ENCODE assay signal across 19 cellular contexts in genomic region chr3:189309400-189309975, GRCh38.
DNase-seq lines count a peak whose midpoint lies in the region; ATAC-seq, FAIRE-seq and TF ChIP-seq lines count a peak whose summit lies in the region.
"Had no signal": no experiment of that assay in that cellular context is flagged by ENCODE, and none has a peak within 500 bp of the region (broad histone marks: within the 10 kb centered on the region; RNA-seq: fewer than 3 reads in every experiment).

No MANE protein-coding gene starts in this region.

- peak; percentile 96 for FAIRE-seq in keratinocyte (lab: Jason Lieb, UNC)
- FAIRE-seq in D721Med (lab: Jason Lieb, UNC): no peak
- FAIRE-seq: TTC549, urothelium cell line had no signal

- H3K4me1 ChIP-seq in keratinocyte (ENCODE audit: control insufficient read depth, extremely low read depth, insufficient read depth, low read length): peaks cover 50% of the 10 kb centered on the region

- H3K9me1 ChIP-seq in keratinocyte (ENCODE audit: control insufficient read depth, extremely low read depth, insufficient read depth, low read length): no peaks in the 10 kb centered on the region

- ATAC-seq in stimulated activated naive CD8-positive, alpha-beta T cell treated with anti-CD3 and anti-CD28 coated beads, Interleukin-15, amount 100 ng/mL, for 72 hours: no peak
- ATAC-seq: activated naive CD4-positive, alpha-beta T cell treated with anti-CD3 and anti-CD28 coated beads, Interleukin-2, amount 50 U/mL, for 72 hours; natural killer cell treated with Interleukin-12 subunit alpha and Interleukin-12 subunit beta and Interleukin-15 and Interleukin-18, amount 100 ng/mL, for 72 hours had no signal

- H3K79me2 ChIP-seq in keratinocyte (ENCODE audit: control insufficient read depth, insufficient read depth, low read length): no peaks in the 10 kb centered on the region

- no peaks in the 10 kb centered on the region for H3K27me3 ChIP-seq in keratinocyte (ENCODE audit: control insufficient read depth, extremely low read depth, insufficient read depth, low read length)
- H3K27me3 ChIP-seq: sigmoid colon, SJCRH30 had no signal

- H3K4me2 ChIP-seq in keratinocyte (ENCODE audit: control insufficient read depth, extremely low read depth, insufficient read depth, low read depth, low read length): peak overlapping the region; percentile 83

- peak overlapping the region; percentile 76 for H3K27ac Mint-ChIP-seq in stimulated activated naive CD8-positive, alpha-beta T cell treated with anti-CD3 and anti-CD28 coated beads, Interleukin-15, Interleukin-2, amounts not matched to agents 100 ng/mL and 50 ng/mL, for 24 hours
- H3K27ac Mint-ChIP-seq in stimulated activated naive CD8-positive, alpha-beta T cell treated with anti-CD3 and anti-CD28 coated beads, Interleukin-15, amount 100 ng/mL, for 72 hours: no peak overlapping the region
- H3K27ac Mint-ChIP-seq in T-helper 2 cell treated with Interferon-gamma antibody and Interleukin-4, amounts not matched to agents 5 μg/mL and 100 μg/mL, for 36 hours: peak overlapping the region; percentile 93

- H2AFZ ChIP-seq in keratinocyte (ENCODE audit: control insufficient read depth, low read length): peak overlapping the region; percentile 94

- H3K36me3 ChIP-seq in keratinocyte (ENCODE audit: control insufficient read depth in 2 of 2, extremely low read depth in 1 of 2, insufficient read depth in 2 of 2, low read length in 2 of 2): no peaks in the 10 kb centered on the region
- H3K36me3 ChIP-seq: sigmoid colon, SJCRH30 had no signal

- no peak for TF ChIP-seq CTCF in keratinocyte (optimal IDR thresholded peaks at IDR 0.05 in 1 of 3, IDR thresholded peaks at IDR 0.05 in 1 of 3, conservative IDR thresholded peaks at IDR 0.05 in 1 of 3; ENCODE audit: extremely low read depth in 1 of 3, insufficient read depth in 2 of 3, low read length in 3 of 3)
- TF ChIP-seq CTCF in D721Med (IDR thresholded peaks at IDR 0.05; ENCODE audit: insufficient read depth, missing control alignments): no peak

- dilution Hi-C loops in keratinocyte (cut with MboI; ENCODE audit: extremely low pct_ligation_motif_present, low sequenced_read_pairs): no loop called here

- no peak for DNase-seq in stimulated activated naive CD8-positive, alpha-beta T cell treated with anti-CD3 and anti-CD28 coated beads, Interleukin-15, amount 100 ng/mL, for 72 hours
- DNase-seq in T-helper 2 cell treated with Interferon-gamma antibody and Interleukin-4, amounts not matched to agents 5 μg/mL and 100 μg/mL, for 36 hours (ENCODE audit: low spot score): no peak
- DNase-seq in keratinocyte (ENCODE audit: low read depth, low spot score) (no peak), ureter (ENCODE audit: low spot score) (peak; percentile 40), D721Med (ENCODE audit: insufficient read length, low spot score) (no peak), NCI-H748 treated with DMSO at 0.1 percent for 48 hours (lab: John Stamatoyannopoulos, UW) (no peak), NCI-H446 treated with DMSO at 0.1 percent for 48 hours (lab: John Stamatoyannopoulos, UW) (no peak)
- DNase-seq: activated CD8-positive, alpha-beta memory T cell treated with anti-CD3 and anti-CD28 coated beads for 24 hours; caudate nucleus; effector memory CD4-positive, alpha-beta T cell; foreskin fibroblast; sigmoid colon; stimulated activated CD4-positive, alpha-beta T cell treated with anti-CD3 and anti-CD28 coated beads, Interleukin-4, amount 100 ng/mL, for 24 hours had no signal

- H3K36me3 Mint-ChIP-seq in stimulated activated naive CD8-positive, alpha-beta T cell treated with anti-CD3 and anti-CD28 coated beads, Interleukin-15, Interleukin-2, amounts not matched to agents 100 ng/mL and 50 ng/mL, for 24 hours (ENCODE audit: low read depth): peaks cover 7% of the 10 kb centered on the region
- peaks cover 39% of the 10 kb centered on the region for H3K36me3 Mint-ChIP-seq in T-helper 2 cell treated with Interferon-gamma antibody and Interleukin-4, amounts not matched to agents 5 μg/mL and 100 μg/mL, for 36 hours (ENCODE audit: low read depth)
- H3K36me3 Mint-ChIP-seq: natural killer cell treated with Interleukin-12 subunit alpha and Interleukin-12 subunit beta and Interleukin-15 and Interleukin-18, amount 100 ng/mL, for 72 hours had no signal

- H3K4me1 Mint-ChIP-seq in stimulated activated naive CD8-positive, alpha-beta T cell treated with anti-CD3 and anti-CD28 coated beads, Interleukin-15, Interleukin-2, amounts not matched to agents 100 ng/mL and 50 ng/mL, for 24 hours (ENCODE audit: low read depth): peaks cover 43% of the 10 kb centered on the region
- peaks cover 26% of the 10 kb centered on the region for H3K4me1 Mint-ChIP-seq in stimulated activated naive CD8-positive, alpha-beta T cell treated with anti-CD3 and anti-CD28 coated beads, Interleukin-15, amount 100 ng/mL, for 72 hours
- peaks cover 73% of the 10 kb centered on the region for H3K4me1 Mint-ChIP-seq in T-helper 2 cell treated with Interferon-gamma antibody and Interleukin-4, amounts not matched to agents 5 μg/mL and 100 μg/mL, for 36 hours (ENCODE audit: low read depth)

- peak overlapping the region in 2 of 3 experiments; percentile 28 to 41 for H3K4me3 ChIP-seq in keratinocyte (ENCODE audit: control insufficient read depth in 2 of 3, extremely low read depth in 1 of 3, insufficient read depth in 2 of 3, low read depth in 1 of 3, low read length in 3 of 3)
- H3K4me3 ChIP-seq: sigmoid colon, SJCRH30 had no signal

- H3K4me3 Mint-ChIP-seq in stimulated activated naive CD8-positive, alpha-beta T cell treated with anti-CD3 and anti-CD28 coated beads, Interleukin-15, Interleukin-2, amounts not matched to agents 100 ng/mL and 50 ng/mL, for 24 hours: peak overlapping the region; percentile 72
- no peak overlapping the region for H3K4me3 Mint-ChIP-seq in stimulated activated naive CD8-positive, alpha-beta T cell treated with anti-CD3 and anti-CD28 coated beads, Interleukin-15, amount 100 ng/mL, for 72 hours
- H3K4me3 Mint-ChIP-seq in T-helper 2 cell treated with Interferon-gamma antibody and Interleukin-4, amounts not matched to agents 5 μg/mL and 100 μg/mL, for 36 hours: peak overlapping the region; percentile 95
- H3K4me3 Mint-ChIP-seq: natural killer cell treated with Interleukin-12 subunit alpha and Interleukin-12 subunit beta and Interleukin-15 and Interleukin-18, amount 100 ng/mL, for 72 hours had no signal

- H3K9me3 Mint-ChIP-seq in stimulated activated naive CD8-positive, alpha-beta T cell treated with anti-CD3 and anti-CD28 coated beads, Interleukin-15, Interleukin-2, amounts not matched to agents 100 ng/mL and 50 ng/mL, for 24 hours: no peaks in the 10 kb centered on the region
- H3K9me3 Mint-ChIP-seq in stimulated activated naive CD8-positive, alpha-beta T cell treated with anti-CD3 and anti-CD28 coated beads, Interleukin-15, amount 100 ng/mL, for 72 hours: peaks cover 0 to 5% of the 10 kb centered on the region in 2 donors
- no peaks in the 10 kb centered on the region for H3K9me3 Mint-ChIP-seq in T-helper 2 cell treated with Interferon-gamma antibody and Interleukin-4, amounts not matched to agents 5 μg/mL and 100 μg/mL, for 36 hours

- H4K20me1 ChIP-seq in keratinocyte (ENCODE audit: control insufficient read depth, extremely low read depth, insufficient read depth, low read length): no peaks in the 10 kb centered on the region

- H3K9ac ChIP-seq in keratinocyte (ENCODE audit: control insufficient read depth, extremely low read depth, insufficient read depth, low read length): peak overlapping the region; percentile 57

- H3K9me3 ChIP-seq in keratinocyte (ENCODE audit: control insufficient read depth, low read depth, low read length): no peaks in the 10 kb centered on the region
- H3K9me3 ChIP-seq: sigmoid colon, SJCRH30 had no signal

- H3K27me3 Mint-ChIP-seq in stimulated activated naive CD8-positive, alpha-beta T cell treated with anti-CD3 and anti-CD28 coated beads, Interleukin-15, Interleukin-2, amounts not matched to agents 100 ng/mL and 50 ng/mL, for 24 hours: no peaks in the 10 kb centered on the region
- no peaks in the 10 kb centered on the region for H3K27me3 Mint-ChIP-seq in stimulated activated naive CD8-positive, alpha-beta T cell treated with anti-CD3 and anti-CD28 coated beads, Interleukin-15, amount 100 ng/mL, for 72 hours
- no peaks in the 10 kb centered on the region for H3K27me3 Mint-ChIP-seq in T-helper 2 cell treated with Interferon-gamma antibody and Interleukin-4, amounts not matched to agents 5 μg/mL and 100 μg/mL, for 36 hours (ENCODE audit: low read depth)

- H3K27ac ChIP-seq in keratinocyte (ENCODE audit: control insufficient read depth, insufficient read depth, low read length): peak overlapping the region; percentile 70
- H3K27ac ChIP-seq: sigmoid colon, SJCRH30 had no signal

Comparison
In these comparisons a context has a peak if more than half of its experiments do, and no peak if none do; other contexts are left out.
1. H3K27ac Mint-ChIP-seq: peak in stimulated activated naive CD8-positive, alpha-beta T cell treated with anti-CD3 and anti-CD28 coated beads, Interleukin-15, Interleukin-2, amounts not matched to agents 100 ng/mL and 50 ng/mL, for 24 hours (single experiment) and T-helper 2 cell treated with Interferon-gamma antibody and Interleukin-4, amounts not matched to agents 5 μg/mL and 100 μg/mL, for 36 hours (single experiment); none in stimulated activated naive CD8-positive, alpha-beta T cell treated with anti-CD3 and anti-CD28 coated beads, Interleukin-15, amount 100 ng/mL, for 72 hours (0 of 2).
2. H3K4me3 Mint-ChIP-seq: peak in stimulated activated naive CD8-positive, alpha-beta T cell treated with anti-CD3 and anti-CD28 coated beads, Interleukin-15, Interleukin-2, amounts not matched to agents 100 ng/mL and 50 ng/mL, for 24 hours (single experiment) and T-helper 2 cell treated with Interferon-gamma antibody and Interleukin-4, amounts not matched to agents 5 μg/mL and 100 μg/mL, for 36 hours (single experiment); none in stimulated activated naive CD8-positive, alpha-beta T cell treated with anti-CD3 and anti-CD28 coated beads, Interleukin-15, amount 100 ng/mL, for 72 hours (0 of 2).